Comparison of ENCODE assay signal across 9 cellular contexts in the genomic region with DNA sequence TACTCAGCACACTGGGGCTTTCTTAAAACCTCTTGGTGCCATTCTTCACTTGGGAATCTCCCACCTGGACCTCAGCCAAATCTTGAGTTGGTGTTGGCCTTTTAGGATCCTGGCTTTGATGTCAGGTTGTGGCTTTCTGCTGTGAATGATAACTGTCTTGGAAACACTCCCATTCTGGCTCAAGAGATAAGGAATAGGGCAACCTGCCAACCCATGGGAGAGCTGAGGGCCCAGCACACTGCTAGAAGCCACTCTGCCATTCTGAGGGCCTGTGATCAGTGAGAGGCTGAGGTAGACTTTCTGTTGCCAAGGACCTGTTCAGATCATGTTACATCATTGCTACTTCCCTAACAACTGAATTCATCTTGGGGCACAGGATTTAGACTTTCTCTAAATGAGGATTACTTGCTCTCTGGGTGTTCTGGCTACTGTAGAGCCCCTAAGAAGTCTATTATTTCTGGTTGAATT.
A peak's percentile ranks its signal among the peaks of the same experiment; 100 is the strongest.
DNase-seq lines count a peak whose midpoint lies in the region; ATAC-seq and TF ChIP-seq lines count a peak whose summit lies in the region.
"Had no signal": no experiment of that assay in that cellular context is flagged by ENCODE, and none has a peak within 500 bp of the region (broad histone marks: within the 10 kb centered on the region; RNA-seq: fewer than 3 reads in every experiment).

No MANE protein-coding gene starts in this region.

- ATAC-seq in GM18517 (IDR thresholded peaks at IDR 0.05; ENCODE audit: unreplicated experiment) (peak; percentile 39), GM21786 (IDR thresholded peaks at IDR 0.05; ENCODE audit: unreplicated experiment) (peak; percentile 44)

- H3K4me3 ChIP-seq in MM.1S (ENCODE audit: low read length) (no peak overlapping the region), HAP-1 (no peak overlapping the region)
- H3K4me3 ChIP-seq: skin epidermis had no signal

- no peaks in the 10 kb centered on the region for H3K4me1 ChIP-seq in MM.1S (ENCODE audit: low read length)
- peaks cover 3% of the 10 kb centered on the region for H3K4me1 ChIP-seq in HAP-1

- no peaks in the 10 kb centered on the region for H3F3A ChIP-seq in MM.1S (ENCODE audit: insufficient read depth, low read length)

- H3K9me2 ChIP-seq in MM.1S (replicated peaks; ENCODE audit: insufficient read depth, low read length): no peaks in the 10 kb centered on the region

- H3K27me3 ChIP-seq in MM.1S (replicated peaks; ENCODE audit: insufficient read depth, low read length) (no peaks in the 10 kb centered on the region), HAP-1 (ENCODE audit: low read depth) (no peaks in the 10 kb centered on the region)

- H3K27ac ChIP-seq in MM.1S (ENCODE audit: low read length): no peak overlapping the region
- H3K27ac ChIP-seq: skin epidermis had no signal

- H3K79me2 ChIP-seq in MM.1S (ENCODE audit: low read length): no peaks in the 10 kb centered on the region

- in situ Hi-C loops in HAP-1 (cut with MboI; ENCODE audit: low sequenced_read_pairs): no loop called here

- peak; percentile 90 for DNase-seq in NCI-H1105 (lab: John Stamatoyannopoulos, UW)
- DNase-seq in erythroblast (lab: John Stamatoyannopoulos, UW): peak; percentile 99
- no peak for DNase-seq in MM.1S
- DNase-seq in islet precursor cell: no peak
- no peak for DNase-seq in HAP-1 (ENCODE audit: low spot score in 2 of 2)
- no peak for DNase-seq in effector CD4-positive, alpha-beta T cell

- peak; percentile 15 for TF ChIP-seq POLR2A in erythroblast (IDR thresholded peaks at IDR 0.05; ENCODE audit: low read length)

- H3K9me3 ChIP-seq in MM.1S (replicated peaks; ENCODE audit: insufficient read depth, low read length) (no peaks in the 10 kb centered on the region), HAP-1 (no peaks in the 10 kb centered on the region)

- no peak overlapping the region for H3K9ac ChIP-seq in MM.1S (ENCODE audit: low read length)

- no peak overlapping the region for H3K4me2 ChIP-seq in MM.1S (ENCODE audit: low read depth, low read length)

- H3K36me3 ChIP-seq in MM.1S (replicated peaks; ENCODE audit: insufficient read depth, low read length) (no peaks in the 10 kb centered on the region), HAP-1 (replicated peaks) (no peaks in the 10 kb centered on the region)

- H4K20me1 ChIP-seq in MM.1S (ENCODE audit: insufficient read depth, low read length): no peaks in the 10 kb centered on the region

- TF ChIP-seq CTCF in MM.1S (IDR thresholded peaks at IDR 0.05; ENCODE audit: low read length): no peak

- H2AFZ ChIP-seq in MM.1S (ENCODE audit: low read length): no peak overlapping the region

Comparison
In these comparisons a context has a peak if more than half of its experiments do, and no peak if none do; other contexts are left out.
1. DNase-seq: peak in NCI-H1105 (single experiment) and erythroblast (2 of 2); none in MM.1S (single experiment), islet precursor cell (single experiment), HAP-1 (0 of 2) and effector CD4-positive, alpha-beta T cell (single experiment).